Comparison of ENCODE assay signal across 27 cellular contexts in the genomic region with DNA sequence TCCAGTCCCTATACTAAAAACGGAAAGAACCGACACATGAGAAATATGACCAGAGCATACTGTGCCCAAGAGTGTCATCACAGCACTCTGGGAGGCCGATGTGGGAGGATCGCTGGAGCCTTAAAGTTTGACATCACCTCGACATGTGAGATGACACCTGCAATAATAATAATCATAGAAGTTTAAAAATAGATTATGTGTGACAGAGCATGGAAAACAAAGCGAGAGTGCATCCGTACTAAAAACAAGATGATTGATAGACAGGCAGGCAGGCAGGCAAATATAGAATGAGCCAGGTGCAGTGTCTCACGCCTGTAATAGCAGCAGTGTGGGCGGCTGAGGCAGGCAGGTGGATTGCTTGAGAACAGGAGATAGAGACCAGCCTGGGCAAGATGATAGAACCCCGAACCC.
"Had no signal": no experiment of that assay in that cellular context is flagged by ENCODE, and none has a peak within 500 bp of the region (broad histone marks: within the 10 kb centered on the region; RNA-seq: fewer than 3 reads in every experiment).

No MANE protein-coding gene starts in this region.

- H3K9me3 ChIP-seq: breast epithelium, right lobe of liver had no signal

- H3K4me3 ChIP-seq: breast epithelium, esophagus squamous epithelium, gastroesophageal sphincter, heart right ventricle, right lobe of liver, skin epidermis, tibial artery had no signal

- H3K36me3 ChIP-seq: breast epithelium, esophagus squamous epithelium, gastroesophageal sphincter, heart right ventricle, right lobe of liver, tibial artery had no signal

- H3K27me3 Mint-ChIP-seq: activated naive CD8-positive, alpha-beta T cell treated with anti-CD3 and anti-CD28 coated beads, Interleukin-2, amount 10 ng/mL, durations not matched to agents 7 days and 5 days; effector memory CD8-positive, alpha-beta T cell; stimulated activated naive CD8-positive, alpha-beta T cell treated with anti-CD3 and anti-CD28 coated beads, Interleukin-15, Interleukin-2, amounts not matched to agents 100 ng/mL and 50 ng/mL, for 24 hours had no signal

- H2AFZ ChIP-seq: parathyroid adenoma had no signal

- H3K79me2 ChIP-seq: parathyroid adenoma had no signal

- DNase-seq: activated CD4-positive, alpha-beta T cell treated with anti-CD3 and anti-CD28 coated beads, Interleukin-2, amount 50 U/mL, for 4 hours; activated CD8-positive, alpha-beta memory T cell treated with anti-CD3 and anti-CD28 coated beads, Interleukin-2, amount 50 U/mL, for 48 hours; activated naive CD4-positive, alpha-beta T cell treated with Interleukin-2 at 50 U/mL for 16 hours; activated naive CD8-positive, alpha-beta T cell treated with anti-CD3 and anti-CD28 coated beads, Interleukin-2, amount 10 ng/mL, durations not matched to agents 7 days and 5 days; activated T-cell treated with anti-CD3 and anti-CD28 coated beads, Interleukin-2, amount 50 U/mL, for 4 hours; amniotic stem cell; effector memory CD8-positive, alpha-beta T cell; esophagus squamous epithelium; heart right ventricle; islet precursor cell; left colon; right lobe of liver; stimulated activated CD4-positive, alpha-beta T cell treated with anti-CD3 and anti-CD28 coated beads, Interleukin-1b, Interleukin-23, amount 100 ng/mL, for 48 hours; substantia nigra; tibial artery had no signal

- H3K4me1 ChIP-seq: breast epithelium, esophagus squamous epithelium, gastroesophageal sphincter, heart right ventricle, parathyroid adenoma, right lobe of liver, tibial artery had no signal

- H3K9ac ChIP-seq: parathyroid adenoma had no signal

- H3K27ac Mint-ChIP-seq: activated naive CD8-positive, alpha-beta T cell treated with anti-CD3 and anti-CD28 coated beads, Interleukin-2, amount 10 ng/mL, durations not matched to agents 7 days and 5 days; activated T-helper 2 cell treated with anti-CD3 and anti-CD28 coated beads, Interferon-gamma antibody, Interleukin-2, Interleukin-4, amounts not matched to agents 10 μg/mL and 5 μg/mL and 100 μg/mL, durations not matched to agents 14 hours and 24 hours and 36 hours; effector memory CD8-positive, alpha-beta T cell; memory B cell; nephron; stimulated activated naive CD8-positive, alpha-beta T cell treated with anti-CD3 and anti-CD28 coated beads, Interleukin-15, Interleukin-2, amounts not matched to agents 100 ng/mL and 50 ng/mL, for 24 hours; T-helper 2 cell treated with Interferon-gamma antibody and Interleukin-4, amounts not matched to agents 5 μg/mL and 100 μg/mL, for 36 hours had no signal

- ATAC-seq: activated T-cell treated with anti-CD3 and anti-CD28 coated beads, Interleukin-2, amount 50 U/mL, for 4 hours; effector memory CD8-positive, alpha-beta T cell; gastroesophageal sphincter; heart right ventricle; left colon; right lobe of liver had no signal

- H3K27ac ChIP-seq: breast epithelium, esophagus squamous epithelium, gastroesophageal sphincter, heart right ventricle, parathyroid adenoma, right lobe of liver, skin epidermis, tibial artery, VCaP had no signal

- FAIRE-seq: colon had no signal

- H3K4me3 Mint-ChIP-seq: activated naive CD8-positive, alpha-beta T cell treated with anti-CD3 and anti-CD28 coated beads, Interleukin-2, amount 10 ng/mL, durations not matched to agents 7 days and 5 days; activated T-cell treated with anti-CD3 and anti-CD28 coated beads, Interleukin-2, amount 50 U/mL, for 4 hours; central memory CD8-positive, alpha-beta T cell; effector memory CD8-positive, alpha-beta T cell; memory B cell; nephron; stimulated activated naive CD8-positive, alpha-beta T cell treated with anti-CD3 and anti-CD28 coated beads, Interleukin-15, Interleukin-2, amounts not matched to agents 100 ng/mL and 50 ng/mL, for 24 hours; T-helper 2 cell treated with Interferon-gamma antibody and Interleukin-4, amounts not matched to agents 5 μg/mL and 100 μg/mL, for 36 hours had no signal

- H3K27me3 ChIP-seq: breast epithelium, right lobe of liver had no signal

- H3K4me1 Mint-ChIP-seq: activated naive CD8-positive, alpha-beta T cell treated with anti-CD3 and anti-CD28 coated beads, Interleukin-2, amount 10 ng/mL, durations not matched to agents 7 days and 5 days; central memory CD8-positive, alpha-beta T cell; nephron had no signal
